8 cellular contexts compared by ENCODE assay signal in genomic region chr12:31117203-31118011, GRCh38. TPM values are rescaled to one million over a fixed set of nuclear protein-coding genes. Genes with fewer than 3 reads are reported as not detected.
DNase-seq lines count a peak whose midpoint lies in the region; ATAC-seq and TF ChIP-seq lines count a peak whose summit lies in the region.

No MANE protein-coding gene starts in this region.

- H3K4me1 Mint-ChIP-seq in endothelial cell (ENCODE audit: unreplicated experiment), result no peaks in the 10 kb centered on the region
- H3K4me1 Mint-ChIP-seq in stimulated activated naive B cell treated with anti-CD40 and anti-IgM and Interleukin-4, amounts not matched to agents 10 μg/mL and 1 μg/mL and 100 μg/mL, for 72 hours, result peaks cover 6 to 32% of the 10 kb centered on the region in 2 donors

- peaks cover 6 to 38% of the 10 kb centered on the region in 2 donors for H3K27me3 ChIP-seq in muscle layer of colon (ENCODE audit: control insufficient read depth in 1 of 2, insufficient read depth in 2 of 2, low read length in 2 of 2)

- no peaks in the 10 kb centered on the region for H3K36me3 ChIP-seq in muscle layer of colon (ENCODE audit: insufficient read depth, low read length)

- peaks cover 6% of the 10 kb centered on the region for H3K4me1 ChIP-seq in muscle layer of colon (ENCODE audit: insufficient read depth, low read length)

- no peak overlapping the region for H3K27ac ChIP-seq in muscle layer of colon (ENCODE audit: low read depth, low read length)

- ATAC-seq in stimulated activated naive B cell treated with anti-CD40 and anti-IgM and Interleukin-4, amounts not matched to agents 10 μg/mL and 1 μg/mL and 100 μg/mL, for 72 hours (replicated peaks), result peak; percentile 80 to 82
- no peak for ATAC-seq in GM19455 (IDR thresholded peaks at IDR 0.05; ENCODE audit: unreplicated experiment)

- H3K9ac ChIP-seq in muscle layer of colon (ENCODE audit: low read length), result no peak overlapping the region

- H3K27ac Mint-ChIP-seq in endothelial cell (ENCODE audit: unreplicated experiment), result no peak overlapping the region
- H3K27ac Mint-ChIP-seq in stimulated activated naive B cell treated with anti-CD40 and anti-IgM and Interleukin-4, amounts not matched to agents 10 μg/mL and 1 μg/mL and 100 μg/mL, for 72 hours, result peak overlapping the region; percentile 65

- H3K4me3 Mint-ChIP-seq in endothelial cell (ENCODE audit: unreplicated experiment), result no peak overlapping the region
- peak overlapping the region; percentile 84 for H3K4me3 Mint-ChIP-seq in stimulated activated naive B cell treated with anti-CD40 and anti-IgM and Interleukin-4, amounts not matched to agents 10 μg/mL and 1 μg/mL and 100 μg/mL, for 72 hours

- DNase-seq in EL (peak; percentile 24), H4 (ENCODE audit: low spot score) (peak; percentile 20), NCI-H1930 (lab: John Stamatoyannopoulos, UW) (peak; percentile 41 to 54), endothelial cell (ENCODE audit: low spot score) (peak; percentile 53)
- peak; percentile 63 to 71 for DNase-seq in activated CD4-positive, alpha-beta T cell treated with anti-CD3 and anti-CD28 coated beads, Interleukin-2, amount 50 U/mL, for 48 hours
- DNase-seq in stimulated activated naive B cell treated with anti-CD40 and anti-IgM and Interleukin-4, amounts not matched to agents 10 μg/mL and 1 μg/mL and 100 μg/mL, for 72 hours, result peak; percentile 32

- H3K4me3 ChIP-seq in muscle layer of colon (ENCODE audit: low read depth in 1 of 2, low read length in 2 of 2), result peak overlapping the region; percentile 26 to 43

- H3K9me3 Mint-ChIP-seq in endothelial cell (ENCODE audit: unreplicated experiment), result no peaks in the 10 kb centered on the region
- no peaks in the 10 kb centered on the region for H3K9me3 Mint-ChIP-seq in stimulated activated naive B cell treated with anti-CD40 and anti-IgM and Interleukin-4, amounts not matched to agents 10 μg/mL and 1 μg/mL and 100 μg/mL, for 72 hours

- no peaks in the 10 kb centered on the region for H3K9me3 ChIP-seq in muscle layer of colon (ENCODE audit: low read length)

- H3K27me3 Mint-ChIP-seq in endothelial cell (ENCODE audit: unreplicated experiment), result peaks cover 7% of the 10 kb centered on the region
- H3K27me3 Mint-ChIP-seq in stimulated activated naive B cell treated with anti-CD40 and anti-IgM and Interleukin-4, amounts not matched to agents 10 μg/mL and 1 μg/mL and 100 μg/mL, for 72 hours, result peaks cover 5 to 30% of the 10 kb centered on the region in 2 donors

- no peaks in the 10 kb centered on the region for H3K36me3 Mint-ChIP-seq in endothelial cell (ENCODE audit: low read depth, unreplicated experiment)
- no peaks in the 10 kb centered on the region for H3K36me3 Mint-ChIP-seq in stimulated activated naive B cell treated with anti-CD40 and anti-IgM and Interleukin-4, amounts not matched to agents 10 μg/mL and 1 μg/mL and 100 μg/mL, for 72 hours

- TF ChIP-seq CTCF in endothelial cell (IDR thresholded peaks at IDR 0.05; ENCODE audit: unreplicated experiment), result peak; percentile 30

RNA-seq across cellular contexts. Expression of gene DDX11, which starts 43.7 kb away (rescaled TPM):
- 19.0 and 28.7 TPM in 2 replicates for total RNA-seq in H4 (2014; rRNA removed; shearing (Covaris generic))
- 40.2 TPM for total RNA-seq in endothelial cell (ENCODE audit: unreplicated experiment)
